10 cellular contexts compared by ENCODE assay signal in the genomic region with DNA sequence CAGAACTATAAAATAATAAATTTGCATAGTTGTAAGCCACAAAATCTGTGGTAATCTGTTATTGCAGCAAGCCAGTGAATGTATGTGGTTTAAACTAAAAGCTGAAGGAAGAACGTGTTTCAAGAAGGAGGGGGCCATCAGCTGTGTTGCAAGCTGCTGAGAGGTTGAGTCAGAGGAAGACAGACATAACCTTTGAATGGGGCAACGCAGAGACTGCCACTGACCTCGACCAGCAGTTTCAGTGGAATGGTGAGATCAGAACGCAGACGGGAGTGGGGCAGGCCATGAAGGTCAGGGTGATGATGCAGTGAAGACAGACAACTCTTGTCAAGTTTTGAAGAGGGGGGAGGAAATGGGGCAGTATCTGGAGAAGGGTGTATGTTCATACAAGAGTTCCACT. TPM values are rescaled to one million over a fixed set of nuclear protein-coding genes. Genes with fewer than 3 reads are reported as not detected.
DNase-seq lines count a peak whose midpoint lies in the region; ATAC-seq, FAIRE-seq and TF ChIP-seq lines count a peak whose summit lies in the region.
"Had no signal": no experiment of that assay in that cellular context is flagged by ENCODE, and none has a peak within 500 bp of the region (broad histone marks: within the 10 kb centered on the region; RNA-seq: fewer than 3 reads in every experiment).

No MANE protein-coding gene starts in this region.

- H3K4me3 ChIP-seq in bronchial epithelial cell (ENCODE audit: low read depth, low read length), result no peak overlapping the region
- H3K4me3 ChIP-seq: esophagus muscularis mucosa, Peyer's patch had no signal

- DNase-seq in GM03348 (ENCODE audit: low spot score), result peak; percentile 87
- peak; percentile 93 to 99 for DNase-seq in NOMO-1 (lab: John Stamatoyannopoulos, UW; ENCODE audit: unreplicated experiment in 2 of 2)
- peak; percentile 77 for DNase-seq in bronchial epithelial cell (ENCODE audit: low read depth)
- DNase-seq in non-pigmented ciliary epithelial cell (ENCODE audit: low read depth), result peak; percentile 75
- no peak for DNase-seq in HUDEP-2 (lab: John Stamatoyannopoulos, UW; ENCODE audit: unreplicated experiment in 76 of 76)
- no peak for DNase-seq in SHP77 (lab: John Stamatoyannopoulos, UW)
- DNase-seq: Peyer's patch had no signal

- H3K36me3 ChIP-seq in bronchial epithelial cell (ENCODE audit: control insufficient read depth, insufficient read depth, low read length), result no peaks in the 10 kb centered on the region
- H3K36me3 ChIP-seq: esophagus muscularis mucosa, Peyer's patch had no signal

- no peak for ATAC-seq in GM21723 (IDR thresholded peaks at IDR 0.05; ENCODE audit: unreplicated experiment)
- ATAC-seq in HG02852 (IDR thresholded peaks at IDR 0.05; ENCODE audit: unreplicated experiment), result no peak

- no peak for TF ChIP-seq CTCF in bronchial epithelial cell (IDR thresholded peaks at IDR 0.05; ENCODE audit: insufficient read depth, low read length, severe bottlenecking)

- H3K27me3 ChIP-seq in bronchial epithelial cell (ENCODE audit: control insufficient read depth, insufficient read depth, low read length), result no peaks in the 10 kb centered on the region
- H3K27me3 ChIP-seq: Peyer's patch had no signal

- no peak for FAIRE-seq in bronchial epithelial cell (lab: Jason Lieb, UNC)

RNA-seq across cellular contexts. Expression of a gene that starts 23.2 kb away (rescaled TPM):
- total RNA-seq in bronchial epithelial cell, result 134 and 196 TPM in 2 replicates

Comparison
In these comparisons a context has a peak if more than half of its experiments do, and no peak if none do; other contexts are left out.
1. DNase-seq: peak in GM03348 (single experiment), NOMO-1 (2 of 2), bronchial epithelial cell (single experiment) and non-pigmented ciliary epithelial cell (single experiment); none in HUDEP-2 (0 of 76) and SHP77 (0 of 2).